In the genomic region with DNA sequence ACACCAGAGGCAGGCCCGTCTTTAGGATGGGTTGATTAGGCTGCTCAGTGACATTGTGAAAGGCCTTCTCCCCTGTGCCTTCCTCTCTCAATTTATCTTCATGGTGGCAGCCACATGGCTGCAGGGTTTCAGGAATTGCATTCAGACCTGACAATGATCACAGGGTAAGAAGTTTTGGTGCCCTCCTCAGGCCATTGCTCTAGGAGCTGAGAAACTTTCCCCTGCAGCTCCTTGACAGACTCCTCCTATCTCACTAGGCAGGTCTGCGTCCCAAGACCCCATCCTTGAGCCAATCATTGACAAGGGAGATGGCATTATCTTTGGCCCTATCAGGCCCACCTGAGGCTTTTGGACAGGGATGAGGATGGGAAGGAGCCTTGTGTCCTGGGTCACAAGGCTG, we compare ENCODE assay signal across 35 cellular contexts. TPM values are rescaled to one million over a fixed set of nuclear protein-coding genes. Genes with fewer than 3 reads are reported as not detected.
"Had no signal": no experiment of that assay in that cellular context is flagged by ENCODE, and none has a peak within 500 bp of the region (broad histone marks: within the 10 kb centered on the region; RNA-seq: fewer than 3 reads in every experiment).

No MANE protein-coding gene starts in this region.

- DNase-seq: activated CD4-positive, alpha-beta memory T cell treated with anti-CD3 and anti-CD28 coated beads for 36 hours; activated CD4-positive, alpha-beta T cell treated with anti-CD3 and anti-CD28 coated beads for 48 hours; activated CD8-positive, alpha-beta memory T cell treated with anti-CD3 and anti-CD28 coated beads, Interleukin-2, amount 50 U/mL, for 4 hours; activated T-cell treated with anti-CD3 and anti-CD28 coated beads, Interleukin-2, amount 50 U/mL, for 1 hour; central memory CD4-positive, alpha-beta T cell; dermis blood vessel endothelial cell; effector CD4-positive, alpha-beta T cell; gastrocnemius medialis; glutamatergic neuron; immature natural killer cell; kidney; left colon; mammary epithelial cell; midbrain; naive thymus-derived CD4-positive, alpha-beta T cell; occipital lobe; psoas muscle; sigmoid colon; small intestine; stimulated activated CD4-positive, alpha-beta T cell treated with anti-CD3 and anti-CD28 coated beads, Interleukin-1b, Interleukin-23, amount 100 ng/mL, for 48 hours; stimulated activated CD4-positive, alpha-beta T cell treated with anti-CD3 and anti-CD28 coated beads, Interleukin-4, amount 100 ng/mL, for 4 hours; stimulated activated CD8-positive, alpha-beta memory T cell treated with anti-CD3 and anti-CD28 coated beads, Interleukin-4, amount 100 ng/mL, for 48 hours; stimulated activated naive B cell treated with anti-CD40 and anti-IgM and Interleukin-4, amounts not matched to agents 10 μg/mL and 1 μg/mL and 100 μg/mL, for 72 hours; T-helper 1 cell had no signal

- H3K36me3 ChIP-seq: breast epithelium, gastrocnemius medialis, sigmoid colon, tibial nerve had no signal

- H3K4me1 ChIP-seq: breast epithelium, gastrocnemius medialis, parathyroid adenoma, psoas muscle, sigmoid colon, tibial nerve had no signal

- H3K4me3 Mint-ChIP-seq: activated CD4-positive, alpha-beta memory T cell treated with anti-CD3 and anti-CD28 coated beads for 36 hours; activated T-helper 1 cell treated with anti-CD3 and anti-CD28 coated beads, Interleukin-12 subunit alpha, Interleukin-12 subunit beta, Interleukin-2, Interleukin-4 antibody, amounts not matched to agents 30 ng/mL and 10 ng/mL and 1 ng/mL, durations not matched to agents 14 hours and 24 hours and 36 hours; immature natural killer cell; naive thymus-derived CD4-positive, alpha-beta T cell; neural crest cell; stimulated activated naive B cell treated with anti-CD40 and anti-IgM and Interleukin-4, amounts not matched to agents 10 μg/mL and 1 μg/mL and 100 μg/mL, for 72 hours; T-helper 2 cell treated with Interferon-gamma antibody and Interleukin-4, amounts not matched to agents 5 μg/mL and 100 μg/mL, for 36 hours had no signal

- ATAC-seq: activated CD4-positive, CD25-positive, alpha-beta regulatory T cell treated with anti-CD3 and anti-CD28 coated beads, Interleukin-2, amount 50 U/mL, for 24 hours; activated naive CD4-positive, alpha-beta T cell treated with anti-CD3 and anti-CD28 coated beads, Interleukin-2, amount 50 U/mL, for 72 hours; gastrocnemius medialis; left colon; naive thymus-derived CD4-positive, alpha-beta T cell; psoas muscle; stimulated activated naive B cell treated with anti-CD40 and anti-IgM and Interleukin-4, amounts not matched to agents 10 μg/mL and 1 μg/mL and 100 μg/mL, for 72 hours had no signal

- H3K4me3 ChIP-seq: breast epithelium, gastrocnemius medialis, hepatocyte, psoas muscle, sigmoid colon, tibial nerve had no signal

- H3K27ac Mint-ChIP-seq: activated CD4-positive, alpha-beta memory T cell treated with anti-CD3 and anti-CD28 coated beads for 36 hours; activated naive CD4-positive, alpha-beta T cell treated with anti-CD3 and anti-CD28 coated beads, Interleukin-2, amount 50 U/mL, for 72 hours; activated T-helper 1 cell treated with anti-CD3 and anti-CD28 coated beads, Interleukin-12 subunit alpha, Interleukin-12 subunit beta, Interleukin-2, Interleukin-4 antibody, amounts not matched to agents 30 ng/mL and 10 ng/mL and 1 ng/mL, durations not matched to agents 14 hours and 24 hours and 36 hours; immature natural killer cell; naive thymus-derived CD4-positive, alpha-beta T cell; stimulated activated naive B cell treated with anti-CD40 and anti-IgM and Interleukin-4, amounts not matched to agents 10 μg/mL and 1 μg/mL and 100 μg/mL, for 72 hours; T-helper 2 cell treated with Interferon-gamma antibody and Interleukin-4, amounts not matched to agents 5 μg/mL and 100 μg/mL, for 36 hours had no signal

- H3K36me3 Mint-ChIP-seq: activated CD4-positive, alpha-beta memory T cell treated with anti-CD3 and anti-CD28 coated beads for 36 hours; activated naive CD4-positive, alpha-beta T cell treated with anti-CD3 and anti-CD28 coated beads, Interleukin-2, amount 50 U/mL, for 72 hours; immature natural killer cell; naive thymus-derived CD4-positive, alpha-beta T cell; stimulated activated naive B cell treated with anti-CD40 and anti-IgM and Interleukin-4, amounts not matched to agents 10 μg/mL and 1 μg/mL and 100 μg/mL, for 72 hours had no signal

- H3K9me3 ChIP-seq: breast epithelium, gastrocnemius medialis, psoas muscle, sigmoid colon, tibial nerve had no signal

- H3K27me3 ChIP-seq: gastrocnemius medialis, hepatocyte, tibial nerve had no signal

- H3K9me3 Mint-ChIP-seq: activated CD4-positive, alpha-beta memory T cell treated with anti-CD3 and anti-CD28 coated beads for 36 hours; activated naive CD4-positive, alpha-beta T cell treated with anti-CD3 and anti-CD28 coated beads, Interleukin-2, amount 50 U/mL, for 72 hours; activated T-helper 1 cell treated with anti-CD3 and anti-CD28 coated beads, Interleukin-12 subunit alpha, Interleukin-12 subunit beta, Interleukin-2, Interleukin-4 antibody, amounts not matched to agents 30 ng/mL and 10 ng/mL and 1 ng/mL, durations not matched to agents 14 hours and 24 hours and 36 hours; immature natural killer cell; naive thymus-derived CD4-positive, alpha-beta T cell; neural crest cell; stimulated activated naive B cell treated with anti-CD40 and anti-IgM and Interleukin-4, amounts not matched to agents 10 μg/mL and 1 μg/mL and 100 μg/mL, for 72 hours; T-helper 2 cell treated with Interferon-gamma antibody and Interleukin-4, amounts not matched to agents 5 μg/mL and 100 μg/mL, for 36 hours had no signal

- H3K4me1 Mint-ChIP-seq: immature natural killer cell; naive thymus-derived CD4-positive, alpha-beta T cell; neural crest cell; stimulated activated naive B cell treated with anti-CD40 and anti-IgM and Interleukin-4, amounts not matched to agents 10 μg/mL and 1 μg/mL and 100 μg/mL, for 72 hours had no signal

- H3K27ac ChIP-seq: breast epithelium, gastrocnemius medialis, hepatocyte, parathyroid adenoma, psoas muscle, sigmoid colon, tibial nerve, VCaP had no signal

RNA-seq across cellular contexts. Expression of a gene that starts 57.4 kb away (rescaled TPM):
- total RNA-seq: activated CD4-positive, alpha-beta memory T cell treated with anti-CD3 and anti-CD28 coated beads for 36 hours; activated CD8-positive, alpha-beta memory T cell treated with anti-CD3 and anti-CD28 coated beads for 36 hours; activated naive CD4-positive, alpha-beta T cell treated with anti-CD3 and anti-CD28 coated beads, Interleukin-2, amount 50 U/mL, for 72 hours; activated T-helper 1 cell treated with anti-CD3 and anti-CD28 coated beads, Interleukin-12 subunit alpha, Interleukin-12 subunit beta, Interleukin-2, Interleukin-4 antibody, amounts not matched to agents 30 ng/mL and 10 ng/mL and 1 ng/mL, durations not matched to agents 14 hours and 24 hours and 36 hours; naive thymus-derived CD4-positive, alpha-beta T cell had no signal
